Comparison of ENCODE assay signal across 1 cellular context in genomic region chr12:102174117-102174516, GRCh38.
TF ChIP-seq lines count a peak whose summit lies in the region.

No MANE protein-coding gene starts in this region.

TF ChIP-seq in K562, 482 proteins besides CTCF, POLR2A, EP300 and RAD21 (continued from another document):
- TF ChIP-seq, protein P1, sequence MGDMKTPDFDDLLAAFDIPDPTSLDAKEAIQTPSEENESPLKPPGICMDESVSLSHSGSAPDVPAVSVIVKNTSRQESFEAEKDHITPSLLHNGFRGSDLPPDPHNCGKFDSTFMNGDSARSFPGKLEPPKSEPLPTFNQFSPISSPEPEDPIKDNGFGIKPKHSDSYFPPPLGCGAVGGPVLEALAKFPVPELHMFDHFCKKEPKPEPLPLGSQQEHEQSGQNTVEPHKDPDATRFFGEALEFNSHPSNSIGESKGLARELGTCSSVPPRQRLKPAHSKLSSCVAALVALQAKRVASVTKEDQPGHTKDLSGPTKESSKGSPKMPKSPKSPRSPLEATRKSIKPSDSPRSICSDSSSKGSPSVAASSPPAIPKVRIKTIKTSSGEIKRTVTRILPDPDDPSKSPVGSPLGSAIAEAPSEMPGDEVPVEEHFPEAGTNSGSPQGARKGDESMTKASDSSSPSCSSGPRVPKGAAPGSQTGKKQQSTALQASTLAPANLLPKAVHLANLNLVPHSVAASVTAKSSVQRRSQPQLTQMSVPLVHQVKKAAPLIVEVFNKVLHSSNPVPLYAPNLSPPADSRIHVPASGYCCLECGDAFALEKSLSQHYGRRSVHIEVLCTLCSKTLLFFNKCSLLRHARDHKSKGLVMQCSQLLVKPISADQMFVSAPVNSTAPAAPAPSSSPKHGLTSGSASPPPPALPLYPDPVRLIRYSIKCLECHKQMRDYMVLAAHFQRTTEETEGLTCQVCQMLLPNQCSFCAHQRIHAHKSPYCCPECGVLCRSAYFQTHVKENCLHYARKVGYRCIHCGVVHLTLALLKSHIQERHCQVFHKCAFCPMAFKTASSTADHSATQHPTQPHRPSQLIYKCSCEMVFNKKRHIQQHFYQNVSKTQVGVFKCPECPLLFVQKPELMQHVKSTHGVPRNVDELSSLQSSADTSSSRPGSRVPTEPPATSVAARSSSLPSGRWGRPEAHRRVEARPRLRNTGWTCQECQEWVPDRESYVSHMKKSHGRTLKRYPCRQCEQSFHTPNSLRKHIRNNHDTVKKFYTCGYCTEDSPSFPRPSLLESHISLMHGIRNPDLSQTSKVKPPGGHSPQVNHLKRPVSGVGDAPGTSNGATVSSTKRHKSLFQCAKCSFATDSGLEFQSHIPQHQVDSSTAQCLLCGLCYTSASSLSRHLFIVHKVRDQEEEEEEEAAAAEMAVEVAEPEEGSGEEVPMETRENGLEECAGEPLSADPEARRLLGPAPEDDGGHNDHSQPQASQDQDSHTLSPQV (IDR thresholded peaks at IDR 0.05) = 0 out of 2 replicates have a peak, but pooled peaks have one; percentile 38
- TF ChIP-seq MAFF (IDR thresholded peaks at IDR 0.05; ENCODE audit: low read length) (peak; percentile 69; the same call in 1 of the 2 replicates), NFE2 (IDR thresholded peaks at IDR 0.05; ENCODE audit: low read depth) (peak; percentile 72), C11orf30 (IDR thresholded peaks at IDR 0.05; ENCODE audit: low read depth) (peak; percentile 94), KDM5B (IDR thresholded peaks at IDR 0.05; ENCODE audit: insufficient replicate concordance, low read depth, low read length) (no peak), ARID1B (IDR thresholded peaks at IDR 0.05) (peak; percentile 40; the same call in 1 of the 2 replicates), NFE2L1 (tag; IDR thresholded peaks at IDR 0.05; ENCODE audit: borderline replicate concordance, low read depth) (peak; percentile 59; the same call in 1 of the 2 replicates), HMGN3 (IDR thresholded peaks at IDR 0.05; ENCODE audit: borderline replicate concordance, extremely low read depth, insufficient read length, low read depth, low read length) (no peak), BACH1 (tag; IDR thresholded peaks at IDR 0.05) (0 out of 2 replicates have a peak, but pooled peaks have one; percentile 19), DPF2 (IDR thresholded peaks at IDR 0.05) (peak; percentile 36; the same call in 1 of the 2 replicates), ETV1 (tag; conservative IDR thresholded peaks at IDR 0.05; ENCODE audit: low read depth) (peak; percentile 32; the same call in 1 of the 2 replicates), ZNF316 (IDR thresholded peaks at IDR 0.05) (peak; percentile 95), MEIS2 (IDR thresholded peaks at IDR 0.05; ENCODE audit: partially characterized antibody) (no peak), MAFG (tag; conservative IDR thresholded peaks at IDR 0.05) (peak; percentile 96), TEAD4 (IDR thresholded peaks at IDR 0.05; ENCODE audit: low read length) (no peak), TEAD4 (CRISPR knock-in tag; IDR thresholded peaks at IDR 0.05; ENCODE audit: borderline replicate concordance) (no peak), MAFK (IDR thresholded peaks at IDR 0.05; ENCODE audit: low read length) (peak; percentile 65; the same call in 1 of the 2 replicates)
